Comparison of ENCODE assay signal across 8 cellular contexts in the genomic region with DNA sequence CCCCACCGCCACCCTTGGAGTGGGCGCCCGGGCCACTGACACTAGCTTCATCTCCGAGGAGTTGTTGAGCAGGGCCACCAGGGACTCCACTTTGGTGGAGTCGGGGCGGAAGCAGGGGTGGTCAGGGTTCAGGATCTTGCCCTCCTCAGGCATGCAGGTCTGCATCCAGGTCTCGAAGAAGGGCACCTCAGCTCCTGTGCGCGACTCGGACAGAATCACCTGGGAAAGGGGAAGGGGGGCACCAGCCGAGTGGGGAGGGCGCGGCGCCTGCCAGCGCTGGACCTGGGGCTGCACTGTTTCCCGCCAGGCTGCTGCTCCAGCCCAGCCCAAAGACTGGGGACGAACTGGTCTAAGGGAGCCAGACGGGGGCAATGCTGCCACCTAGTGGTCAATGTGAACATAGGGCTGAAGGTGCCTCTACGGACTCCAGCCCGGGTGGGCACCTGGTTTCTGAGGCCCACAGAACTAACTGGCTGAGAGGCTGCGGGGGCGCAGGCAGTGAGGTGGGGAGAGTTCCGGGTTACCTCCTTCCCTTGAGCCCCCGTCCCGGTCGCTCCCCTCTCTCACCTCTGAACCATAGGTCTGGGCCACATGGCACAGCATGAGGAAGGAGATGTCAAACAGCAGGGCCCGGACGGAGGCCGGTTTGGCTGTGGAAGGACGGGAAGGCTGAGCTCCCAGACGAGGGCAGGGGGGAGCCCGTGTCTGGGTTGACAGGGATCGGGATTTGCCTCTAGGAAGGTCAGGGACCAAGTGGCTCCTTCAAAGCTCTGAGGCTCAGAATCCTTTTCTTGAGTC. TPM values are rescaled to one million over a fixed set of nuclear protein-coding genes. Genes with fewer than 3 reads are reported as not detected.
DNase-seq lines count a peak whose midpoint lies in the region; ATAC-seq, FAIRE-seq and TF ChIP-seq lines count a peak whose summit lies in the region.

No MANE protein-coding gene starts in this region.

- DNase-seq in COLO829 (ENCODE audit: low spot score) (peak; percentile 69), HK-2 (ENCODE audit: unreplicated experiment) (peak; percentile 70), NT2/D1 (ENCODE audit: low read depth, low spot score) (peak; percentile 58), endothelial cell of umbilical vein (ENCODE audit: low read depth, low spot score) (peak; percentile 74), midbrain (lab: John Stamatoyannopoulos, UW) (peak; percentile 78)
- DNase-seq in activated CD8-positive, alpha-beta memory T cell treated with anti-CD3 and anti-CD28 coated beads, Interleukin-2, amount 10 ng/mL, durations not matched to agents 7 days and 5 days, result peak; percentile 85
- peak; percentile 59 for DNase-seq in stimulated activated CD8-positive, alpha-beta memory T cell treated with anti-CD3 and anti-CD28 coated beads, Interleukin-2, amount 100 ng/mL, for 1 hour (ENCODE audit: low read depth in 2 of 2)

- no peak overlapping the region for H3K4me3 Mint-ChIP-seq in activated CD8-positive, alpha-beta memory T cell treated with anti-CD3 and anti-CD28 coated beads, Interleukin-2, amount 10 ng/mL, durations not matched to agents 7 days and 5 days

- no peaks in the 10 kb centered on the region for H3K27me3 Mint-ChIP-seq in activated CD8-positive, alpha-beta memory T cell treated with anti-CD3 and anti-CD28 coated beads, Interleukin-2, amount 10 ng/mL, durations not matched to agents 7 days and 5 days

- H3K4me3 ChIP-seq in NT2/D1 (ENCODE audit: insufficient read length, low read depth) (no peak overlapping the region), endothelial cell of umbilical vein (replicated peaks in 1 of 3; ENCODE audit: insufficient read depth in 1 of 3, low read depth in 1 of 3, low read length in 3 of 3) (no peak overlapping the region)

- H3K27ac Mint-ChIP-seq in activated CD8-positive, alpha-beta memory T cell treated with anti-CD3 and anti-CD28 coated beads, Interleukin-2, amount 10 ng/mL, durations not matched to agents 7 days and 5 days, result no peak overlapping the region

- no peak overlapping the region for H3K4me2 ChIP-seq in endothelial cell of umbilical vein (ENCODE audit: insufficient read depth, low read length)

- H3K9ac ChIP-seq in NT2/D1 (ENCODE audit: insufficient read length, low read depth) (no peak overlapping the region), endothelial cell of umbilical vein (replicated peaks; ENCODE audit: extremely low read depth, insufficient read depth, low read length) (no peak overlapping the region)

- FAIRE-seq in endothelial cell of umbilical vein (lab: Jason Lieb, UNC), result peak; percentile 80

- no peaks in the 10 kb centered on the region for H3K27me3 ChIP-seq in NT2/D1 (ENCODE audit: insufficient read depth, insufficient read length)
- H3K27me3 ChIP-seq in endothelial cell of umbilical vein (ENCODE audit: control insufficient read depth in 2 of 2, insufficient read depth in 2 of 2, low read length in 2 of 2), result no peaks in the 10 kb centered on the region

- CTCF ChIA-PET in activated CD8-positive, alpha-beta memory T cell treated with anti-CD3 and anti-CD28 coated beads, Interleukin-2, amount 10 ng/mL, durations not matched to agents 7 days and 5 days (lab: Charles Lee), result interaction anchor here (0.6 to 6.1 kb wide), 43 partner anchors 9 to 529 kb away, joined by 3 to 97 read pairs (median 4); partner anchors contain the start of genes CASC3, CSF3, MED24 and PSMD3
- CTCF ChIA-PET in endothelial cell of umbilical vein (lab: Charles Lee), result interaction anchor here (0.8 to 5.5 kb wide), 22 partner anchors 8 to 164 kb away, joined by 3 to 246 read pairs (median 5); partner anchors contain the start of genes CSF3 and PSMD3

- H3K36me3 ChIP-seq in NT2/D1 (ENCODE audit: insufficient read depth, insufficient read length, low read length) (peaks cover 85% of the 10 kb centered on the region), endothelial cell of umbilical vein (ENCODE audit: control insufficient read depth in 2 of 2, extremely low read depth in 1 of 2, insufficient read depth in 2 of 2, low read length in 2 of 2) (peaks cover 5 to 37% of the 10 kb centered on the region in 2 experiments)

- no peak overlapping the region for H2AFZ ChIP-seq in endothelial cell of umbilical vein (ENCODE audit: low read depth, low read length)

- peak; percentile 95 for ATAC-seq in activated CD8-positive, alpha-beta memory T cell treated with anti-CD3 and anti-CD28 coated beads, Interleukin-2, amount 10 ng/mL, durations not matched to agents 7 days and 5 days
- ATAC-seq in HG02571 (IDR thresholded peaks at IDR 0.05; ENCODE audit: unreplicated experiment), result no peak

- TF ChIP-seq CTCF in endothelial cell of umbilical vein (IDR thresholded peaks at IDR 0.05; ENCODE audit: extremely low read depth in 1 of 2, insufficient read depth in 1 of 2, low read depth in 1 of 2, low read length in 2 of 2), result peak; percentile 81 to 93

- no peak for TF ChIP-seq POLR2A in endothelial cell of umbilical vein (IDR thresholded peaks at IDR 0.05; ENCODE audit: low read depth, low read length)

- dilution Hi-C loops in endothelial cell of umbilical vein (cut with MboI; ENCODE audit: extremely low pct_ligation_motif_present, low sequenced_read_pairs), result no loop called here

- no TSS peak for BruUV-seq in endothelial cell of umbilical vein (replicated peaks; lab: Mats Ljungman, UMichigan)

- H3K9me3 Mint-ChIP-seq in activated CD8-positive, alpha-beta memory T cell treated with anti-CD3 and anti-CD28 coated beads, Interleukin-2, amount 10 ng/mL, durations not matched to agents 7 days and 5 days (ENCODE audit: low read depth), result no peaks in the 10 kb centered on the region

- intact Hi-C loops in endothelial cell of umbilical vein (cut with micrococcal nuclease), result loop anchor here (1.0 to 2.0 kb wide), 4 partner anchors 14 to 68 kb away; partner anchors contain the start of gene PSMD3

- H3K4me1 ChIP-seq in NT2/D1 (ENCODE audit: insufficient read depth, insufficient read length) (peaks cover 20% of the 10 kb centered on the region), endothelial cell of umbilical vein (ENCODE audit: control insufficient read depth, extremely low read depth, insufficient read depth, low read length) (peaks cover 48% of the 10 kb centered on the region)

- H3K36me3 Mint-ChIP-seq in activated CD8-positive, alpha-beta memory T cell treated with anti-CD3 and anti-CD28 coated beads, Interleukin-2, amount 10 ng/mL, durations not matched to agents 7 days and 5 days, result peaks cover 22% of the 10 kb centered on the region

- H3K9me3 ChIP-seq in NT2/D1 (ENCODE audit: insufficient read depth, low read length) (no peaks in the 10 kb centered on the region), endothelial cell of umbilical vein (replicated peaks; ENCODE audit: control insufficient read depth, insufficient read depth, low read length) (no peaks in the 10 kb centered on the region)

- peaks cover 23% of the 10 kb centered on the region for H3K4me1 Mint-ChIP-seq in activated CD8-positive, alpha-beta memory T cell treated with anti-CD3 and anti-CD28 coated beads, Interleukin-2, amount 10 ng/mL, durations not matched to agents 7 days and 5 days

- no peaks in the 10 kb centered on the region for H3K9me1 ChIP-seq in endothelial cell of umbilical vein (replicated peaks; ENCODE audit: control insufficient read depth, extremely low read depth, insufficient read depth, low read length)

- no peaks in the 10 kb centered on the region for H4K20me1 ChIP-seq in endothelial cell of umbilical vein (replicated peaks; ENCODE audit: control insufficient read depth, extremely low read depth, insufficient read depth, low read length)

- peak overlapping the region; percentile 99 for H3K27ac ChIP-seq in endothelial cell of umbilical vein (ENCODE audit: insufficient read depth, low read depth, low read length)

- POLR2A ChIA-PET in endothelial cell of umbilical vein (lab: Charles Lee), result interaction anchor here (1.1 to 1.5 kb wide), 2 partner anchors 12 to 13 kb away, joined by 5 to 6 read pairs; partner anchors contain the start of gene CSF3

- no peaks in the 10 kb centered on the region for H3K79me2 ChIP-seq in endothelial cell of umbilical vein (ENCODE audit: control insufficient read depth, insufficient read depth, low read length)

RNA-seq across cellular contexts. Expression of gene CSF3, which starts 11.8 kb away (rescaled TPM):
- not detected for total RNA-seq in activated CD8-positive, alpha-beta memory T cell treated with anti-CD3 and anti-CD28 coated beads, Interleukin-2, amount 10 ng/mL, durations not matched to agents 7 days and 5 days
- 2.4 and 2.9 TPM in 2 replicates for total RNA-seq in endothelial cell of umbilical vein
- polyA plus RNA-seq in endothelial cell of umbilical vein, result 0.80 and 1.0 TPM in 2 replicates
- 0.96 and 1.5 TPM in 2 replicates for polyA plus RNA-seq in endothelial cell of umbilical vein (2011; cell fraction: cytosol; rRNA removed)
- polyA plus RNA-seq in endothelial cell of umbilical vein (2011; cell fraction: nucleus; rRNA removed), result 2.5 and 2.7 TPM in 2 replicates
- polyA plus RNA-seq in endothelial cell of umbilical vein (2012), result 1.6 and 3.1 TPM in 2 replicates
- 0.21 and 0.51 TPM in 2 replicates for polyA minus RNA-seq in endothelial cell of umbilical vein
- polyA minus RNA-seq in endothelial cell of umbilical vein (2011; cell fraction: cytosol; rRNA and poly(A)+ RNA removed), result not detected
- 0.72 and 1.8 TPM in 2 replicates for polyA minus RNA-seq in endothelial cell of umbilical vein (2011; cell fraction: nucleus; rRNA and poly(A)+ RNA removed)

RNA-seq across cellular contexts. Expression of gene MED24, which starts 27.2 kb away (rescaled TPM):
- 100 to 1,000 TPM in 1 of 2 experiments, 10 to 100 TPM in 1; 98.0 to 107 TPM for total RNA-seq in activated CD8-positive, alpha-beta memory T cell treated with anti-CD3 and anti-CD28 coated beads, Interleukin-2, amount 10 ng/mL, durations not matched to agents 7 days and 5 days
- total RNA-seq in endothelial cell of umbilical vein, result 120 and 124 TPM in 2 replicates
- polyA plus RNA-seq in endothelial cell of umbilical vein, result 120 and 122 TPM in 2 replicates
- polyA plus RNA-seq in endothelial cell of umbilical vein (2011; cell fraction: cytosol; rRNA removed), result 98.6 and 101 TPM in 2 replicates
- polyA plus RNA-seq in endothelial cell of umbilical vein (2011; cell fraction: nucleus; rRNA removed), result 353 and 444 TPM in 2 replicates
- polyA plus RNA-seq in endothelial cell of umbilical vein (2012), result 97.1 and 98.7 TPM in 2 replicates
- 152 and 208 TPM in 2 replicates for polyA minus RNA-seq in endothelial cell of umbilical vein
- polyA minus RNA-seq in endothelial cell of umbilical vein (2011; cell fraction: cytosol; rRNA and poly(A)+ RNA removed), result 84.2 TPM
- polyA minus RNA-seq in endothelial cell of umbilical vein (2011; cell fraction: nucleus; rRNA and poly(A)+ RNA removed), result 180 and 192 TPM in 2 replicates

RNA-seq across cellular contexts. Expression of gene THRA, which starts 35.8 kb away (rescaled TPM):
- 1 to 10 TPM; 5.9 to 8.3 TPM for total RNA-seq in activated CD8-positive, alpha-beta memory T cell treated with anti-CD3 and anti-CD28 coated beads, Interleukin-2, amount 10 ng/mL, durations not matched to agents 7 days and 5 days
- 24.9 and 29.6 TPM in 2 replicates for total RNA-seq in endothelial cell of umbilical vein
- polyA plus RNA-seq in endothelial cell of umbilical vein, result 17.4 and 18.8 TPM in 2 replicates
- polyA plus RNA-seq in endothelial cell of umbilical vein (2011; cell fraction: cytosol; rRNA removed), result 17.9 and 18.5 TPM in 2 replicates
- polyA plus RNA-seq in endothelial cell of umbilical vein (2011; cell fraction: nucleus; rRNA removed), result 14.3 and 20.5 TPM in 2 replicates
- 22.3 and 27.8 TPM in 2 replicates for polyA plus RNA-seq in endothelial cell of umbilical vein (2012)
- polyA minus RNA-seq in endothelial cell of umbilical vein, result 18.1 and 19.7 TPM in 2 replicates
- 7.4 TPM for polyA minus RNA-seq in endothelial cell of umbilical vein (2011; cell fraction: cytosol; rRNA and poly(A)+ RNA removed)
- 6.3 and 8.5 TPM in 2 replicates for polyA minus RNA-seq in endothelial cell of umbilical vein (2011; cell fraction: nucleus; rRNA and poly(A)+ RNA removed)

RNA-seq across cellular contexts. Expression of gene PSMD3, which starts 46.4 kb away (rescaled TPM):
- 100 to 1,000 TPM; 106 to 138 TPM for total RNA-seq in activated CD8-positive, alpha-beta memory T cell treated with anti-CD3 and anti-CD28 coated beads, Interleukin-2, amount 10 ng/mL, durations not matched to agents 7 days and 5 days
- 136 and 142 TPM in 2 replicates for total RNA-seq in endothelial cell of umbilical vein
- polyA plus RNA-seq in endothelial cell of umbilical vein, result 117 and 120 TPM in 2 replicates
- polyA plus RNA-seq in endothelial cell of umbilical vein (2011; cell fraction: cytosol; rRNA removed), result 118 and 139 TPM in 2 replicates
- 111 and 117 TPM in 2 replicates for polyA plus RNA-seq in endothelial cell of umbilical vein (2011; cell fraction: nucleus; rRNA removed)
- 136 and 166 TPM in 2 replicates for polyA plus RNA-seq in endothelial cell of umbilical vein (2012)
- polyA minus RNA-seq in endothelial cell of umbilical vein, result 106 and 111 TPM in 2 replicates
- 66.7 TPM for polyA minus RNA-seq in endothelial cell of umbilical vein (2011; cell fraction: cytosol; rRNA and poly(A)+ RNA removed)
- 29.1 and 42.5 TPM in 2 replicates for polyA minus RNA-seq in endothelial cell of umbilical vein (2011; cell fraction: nucleus; rRNA and poly(A)+ RNA removed)
